8 cellular contexts compared by ENCODE assay signal in the genomic region with DNA sequence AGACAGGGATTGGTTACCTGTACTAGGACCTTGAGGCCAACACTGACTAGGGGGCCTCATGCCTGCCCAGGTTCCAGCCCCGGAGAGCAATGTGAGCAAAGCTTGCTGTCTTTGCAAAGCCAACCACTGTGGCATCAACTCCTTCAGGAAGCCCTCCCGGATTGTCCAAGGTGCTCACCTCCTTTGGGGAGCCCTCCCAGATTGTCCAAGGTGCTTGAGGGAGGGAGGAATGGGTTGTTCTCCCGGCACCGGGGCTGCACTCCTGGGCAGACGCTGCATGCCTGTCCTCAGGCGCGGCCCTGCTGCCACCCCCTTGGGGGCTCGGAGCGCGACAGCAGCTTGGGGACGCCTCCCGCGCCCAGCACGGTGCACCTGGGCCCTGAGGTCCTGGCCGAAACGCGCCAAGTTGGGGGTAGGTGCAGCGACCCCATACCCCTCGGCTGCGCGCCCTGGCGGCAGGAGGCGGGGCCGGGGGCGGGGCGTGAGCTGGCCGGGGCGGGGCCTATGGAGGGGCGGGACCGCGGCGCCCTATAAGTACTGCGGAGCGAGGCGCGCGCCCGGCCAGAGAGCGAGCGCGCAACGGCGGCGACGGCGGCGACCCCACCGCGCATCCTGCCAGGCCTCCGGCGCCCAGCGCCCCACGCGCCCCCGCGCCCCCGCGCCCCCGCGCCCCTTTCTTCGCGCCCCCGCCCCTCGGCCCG. TPM values are rescaled to one million over a fixed set of nuclear protein-coding genes. Genes with fewer than 3 reads are reported as not detected.
A peak's percentile ranks its signal among the peaks of the same experiment; 100 is the strongest.
DNase-seq lines count a peak whose midpoint lies in the region; ATAC-seq lines count a peak whose summit lies in the region.

Gene CD81 (plus strand): TSS at position 560 of the 701 bp plus-strand sequence. CDS start 240 bp downstream, outside the sequence.

- peaks cover 17% of the 10 kb centered on the region for H3K36me3 Mint-ChIP-seq in activated CD8-positive, alpha-beta T cell treated with anti-CD3 and anti-CD28 coated beads, Interleukin-2, amount 10 ng/mL, durations not matched to agents 7 days and 5 days (ENCODE audit: low read depth)

- peaks cover 22% of the 10 kb centered on the region for H3K4me1 ChIP-seq in effector memory CD4-positive, alpha-beta T cell (ENCODE audit: control insufficient read depth, insufficient read depth, low read length, poor library complexity, severe bottlenecking)

- peak within 1 kb of the TSS; percentile 54 for H3K27ac ChIP-seq in effector memory CD4-positive, alpha-beta T cell (ENCODE audit: insufficient read depth, low read length, poor library complexity, severe bottlenecking)

- H3K36me3 ChIP-seq in effector memory CD4-positive, alpha-beta T cell (ENCODE audit: control insufficient read depth, insufficient read depth, low read length), result no peaks in the 10 kb centered on the region

- peaks cover 7% of the 10 kb centered on the region for H3K27me3 Mint-ChIP-seq in activated CD8-positive, alpha-beta T cell treated with anti-CD3 and anti-CD28 coated beads, Interleukin-2, amount 10 ng/mL, durations not matched to agents 7 days and 5 days (ENCODE audit: low read depth)

- peak within 1 kb of the TSS; percentile 98 for H3K4me3 ChIP-seq in effector memory CD4-positive, alpha-beta T cell (ENCODE audit: insufficient read depth, low read depth, low read length, poor library complexity, severe bottlenecking)

- no peaks in the 10 kb centered on the region for H3K27me3 ChIP-seq in effector memory CD4-positive, alpha-beta T cell (replicated peaks; ENCODE audit: control insufficient read depth, insufficient read depth, low read length, poor library complexity, severe bottlenecking)

- peak; percentile 73 for ATAC-seq in activated CD8-positive, alpha-beta T cell treated with anti-CD3 and anti-CD28 coated beads, Interleukin-2, amount 10 ng/mL, durations not matched to agents 7 days and 5 days

- no peaks in the 10 kb centered on the region for H3K9me3 Mint-ChIP-seq in activated CD8-positive, alpha-beta T cell treated with anti-CD3 and anti-CD28 coated beads, Interleukin-2, amount 10 ng/mL, durations not matched to agents 7 days and 5 days (ENCODE audit: insufficient read depth)

- H3K4me3 Mint-ChIP-seq in activated CD8-positive, alpha-beta T cell treated with anti-CD3 and anti-CD28 coated beads, Interleukin-2, amount 10 ng/mL, durations not matched to agents 7 days and 5 days, result peak within 1 kb of the TSS; percentile 83

- H3K9me3 ChIP-seq in effector memory CD4-positive, alpha-beta T cell (ENCODE audit: control insufficient read depth, low read length), result no peaks in the 10 kb centered on the region

- CTCF ChIA-PET in activated CD8-positive, alpha-beta T cell treated with anti-CD3 and anti-CD28 coated beads, Interleukin-2, amount 10 ng/mL, durations not matched to agents 7 days and 5 days (lab: Charles Lee), result interaction anchor here (0.6 to 4.2 kb wide), 5 partner anchors 13 to 156 kb away, joined by 3 to 23 read pairs (median 4); partner anchors contain the start of gene TSSC4

- POLR2A ChIA-PET in activated CD8-positive, alpha-beta T cell treated with anti-CD3 and anti-CD28 coated beads, Interleukin-2, amount 10 ng/mL, durations not matched to agents 7 days and 5 days (lab: Charles Lee), result interaction anchor here (0.5 to 3.1 kb wide), 8 partner anchors 10 to 76 kb away, joined by 3 to 56 read pairs (median 3); partner anchors contain the start of gene TSSC4

- H3K27ac Mint-ChIP-seq in activated CD8-positive, alpha-beta T cell treated with anti-CD3 and anti-CD28 coated beads, Interleukin-2, amount 10 ng/mL, durations not matched to agents 7 days and 5 days, result peak within 1 kb of the TSS; percentile 78

- peak; percentile 94 for DNase-seq in AG20443 (ENCODE audit: low spot score)
- peak; percentile 65 for DNase-seq in GM19238 (ENCODE audit: insufficient read length, low spot score)
- DNase-seq in LHCN-M2 (ENCODE audit: low read depth), result no peak
- peak; percentile 65 for DNase-seq in activated CD8-positive, alpha-beta T cell treated with anti-CD3 and anti-CD28 coated beads, Interleukin-2, amount 10 ng/mL, durations not matched to agents 7 days and 5 days
- peak; percentile 51 to 57 (median 53) for DNase-seq in effector memory CD4-positive, alpha-beta T cell
- no peak for DNase-seq in mesenteric fat pad (ENCODE audit: low spot score)
- DNase-seq in stimulated activated CD8-positive, alpha-beta memory T cell treated with anti-CD3 and anti-CD28 coated beads, Interleukin-15, amount 100 ng/mL, for 24 hours (ENCODE audit: low read depth), result peak; percentile 69
- no peak for DNase-seq in NCI-H1048 (lab: John Stamatoyannopoulos, UW)

- H3K4me1 Mint-ChIP-seq in activated CD8-positive, alpha-beta T cell treated with anti-CD3 and anti-CD28 coated beads, Interleukin-2, amount 10 ng/mL, durations not matched to agents 7 days and 5 days (ENCODE audit: low read depth), result peaks cover 23% of the 10 kb centered on the region

RNA-seq across cellular contexts. Expression of gene CD81, which starts in this region (rescaled TPM):
- total RNA-seq in LHCN-M2 (2014; rRNA removed), result 265 and 305 TPM in 2 replicates
- 692 TPM for polyA plus RNA-seq in LHCN-M2 (2012)
- total RNA-seq in activated CD8-positive, alpha-beta T cell treated with anti-CD3 and anti-CD28 coated beads, Interleukin-2, amount 10 ng/mL, durations not matched to agents 7 days and 5 days, result 100 to 1,000 TPM; 142 to 145 TPM
- total RNA-seq in mesenteric fat pad, result 723 TPM

Comparison
In these comparisons a context has a peak if more than half of its experiments do, and no peak if none do; other contexts are left out.
1. DNase-seq: peak in AG20443 (single experiment), GM19238 (single experiment), activated CD8-positive, alpha-beta T cell treated with anti-CD3 and anti-CD28 coated beads, Interleukin-2, amount 10 ng/mL, durations not matched to agents 7 days and 5 days (single experiment), effector memory CD4-positive, alpha-beta T cell (3 of 3) and stimulated activated CD8-positive, alpha-beta memory T cell treated with anti-CD3 and anti-CD28 coated beads, Interleukin-15, amount 100 ng/mL, for 24 hours (single experiment); none in LHCN-M2 (single experiment), mesenteric fat pad (single experiment) and NCI-H1048 (single experiment).